ENCODE assay signal across 13 cellular contexts in genomic region chr9:6215562-6215961, GRCh38. TPM values are rescaled to one million over a fixed set of nuclear protein-coding genes. Genes with fewer than 3 reads are reported as not detected.
DNase-seq lines count a peak whose midpoint lies in the region; ATAC-seq and TF ChIP-seq lines count a peak whose summit lies in the region.
"Had no signal": no experiment of that assay in that cellular context is flagged by ENCODE, and none has a peak within 500 bp of the region (broad histone marks: within the 10 kb centered on the region; RNA-seq: fewer than 3 reads in every experiment).

A gene with protein sequence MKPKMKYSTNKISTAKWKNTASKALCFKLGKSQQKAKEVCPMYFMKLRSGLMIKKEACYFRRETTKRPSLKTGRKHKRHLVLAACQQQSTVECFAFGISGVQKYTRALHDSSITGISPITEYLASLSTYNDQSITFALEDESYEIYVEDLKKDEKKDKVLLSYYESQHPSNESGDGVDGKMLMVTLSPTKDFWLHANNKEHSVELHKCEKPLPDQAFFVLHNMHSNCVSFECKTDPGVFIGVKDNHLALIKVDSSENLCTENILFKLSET (plus strand): TSS chr9:6215807. CDS start chr9:6241695, 25,888 bp downstream.

- WGBS in esophagus squamous epithelium, 2 donors = 17 to 25% methylated on average over 3 of the region's 3 CpGs
- 11 to 13% methylated on average over 3 of the region's 3 CpGs for WGBS in tibial nerve, 2 donors

- TF ChIP-seq POLR2A in esophagus squamous epithelium (IDR thresholded peaks at IDR 0.05) (peak in 1 of 4 donors; percentile 27), tibial nerve (IDR thresholded peaks at IDR 0.05) (no peak)

- DNase-seq in NCI-H2171 treated with DMSO at 0.1 percent for 48 hours (lab: John Stamatoyannopoulos, UW) (peak; percentile 2), esophagus squamous epithelium (lab: John Stamatoyannopoulos, UW) (no peak), mucosa of gallbladder (ENCODE audit: low spot score) (no peak), tibial nerve (ENCODE audit: low spot score in 2 of 2) (peak in 1 of 2 donors; percentile 63), OCI-M2 (lab: John Stamatoyannopoulos, UW; ENCODE audit: unreplicated experiment) (no peak), T-helper 17 cell (no peak), endothelial cell (ENCODE audit: low spot score) (no peak)
- DNase-seq: activated CD4-positive, CD25-positive, alpha-beta regulatory T cell treated with anti-CD3 and anti-CD28 coated beads, Interleukin-2, amount 50 U/mL, for 72 hours; posterior cingulate gyrus; stimulated activated naive B cell treated with anti-CD40 and anti-IgM and Interleukin-4, amounts not matched to agents 10 μg/mL and 1 μg/mL and 100 μg/mL, for 72 hours had no signal

- H3K27ac Mint-ChIP-seq in T-helper 17 cell (no peak within 1 kb of the TSS), endothelial cell (ENCODE audit: unreplicated experiment) (no peak within 1 kb of the TSS)
- H3K27ac Mint-ChIP-seq: stimulated activated naive B cell treated with anti-CD40 and anti-IgM and Interleukin-4, amounts not matched to agents 10 μg/mL and 1 μg/mL and 100 μg/mL, for 72 hours had no signal

- peaks cover 46% of the 10 kb centered on the region for H3K27me3 Mint-ChIP-seq in T-helper 17 cell
- H3K27me3 Mint-ChIP-seq in endothelial cell (ENCODE audit: unreplicated experiment) = no peaks in the 10 kb centered on the region

- intact Hi-C loops in esophagus squamous epithelium (cut with DNase I) = no loop called here

- H3K4me1 Mint-ChIP-seq in T-helper 17 cell (peaks cover 3% of the 10 kb centered on the region), endothelial cell (ENCODE audit: unreplicated experiment) (peaks cover 40% of the 10 kb centered on the region)
- H3K4me1 Mint-ChIP-seq: stimulated activated naive B cell treated with anti-CD40 and anti-IgM and Interleukin-4, amounts not matched to agents 10 μg/mL and 1 μg/mL and 100 μg/mL, for 72 hours had no signal

- H3K27me3 ChIP-seq in esophagus squamous epithelium = no peaks in the 10 kb centered on the region
- no peaks in the 10 kb centered on the region for H3K27me3 ChIP-seq in tibial nerve

- TF ChIP-seq CTCF in esophagus squamous epithelium (IDR thresholded peaks at IDR 0.05) (no peak), tibial nerve (IDR thresholded peaks at IDR 0.05) (no peak), endothelial cell (IDR thresholded peaks at IDR 0.05; ENCODE audit: unreplicated experiment) (no peak)

- H3K36me3 Mint-ChIP-seq in T-helper 17 cell (ENCODE audit: low read depth) (no peaks in the 10 kb centered on the region), endothelial cell (ENCODE audit: low read depth, unreplicated experiment) (peaks cover 9% of the 10 kb centered on the region)
- H3K36me3 Mint-ChIP-seq: stimulated activated naive B cell treated with anti-CD40 and anti-IgM and Interleukin-4, amounts not matched to agents 10 μg/mL and 1 μg/mL and 100 μg/mL, for 72 hours had no signal

- no peaks in the 10 kb centered on the region for H3K36me3 ChIP-seq in esophagus squamous epithelium
- no peaks in the 10 kb centered on the region for H3K36me3 ChIP-seq in tibial nerve

- TF ChIP-seq EP300 in tibial nerve (IDR thresholded peaks at IDR 0.05) = no peak

- H3K4me3 Mint-ChIP-seq in T-helper 17 cell = no peak within 1 kb of the TSS
- no peak within 1 kb of the TSS for H3K4me3 Mint-ChIP-seq in endothelial cell (ENCODE audit: unreplicated experiment)
- H3K4me3 Mint-ChIP-seq: stimulated activated naive B cell treated with anti-CD40 and anti-IgM and Interleukin-4, amounts not matched to agents 10 μg/mL and 1 μg/mL and 100 μg/mL, for 72 hours had no signal

- H3K4me3 ChIP-seq in esophagus squamous epithelium (peak within 1 kb of the TSS; percentile 13 to 64 (median 35)), tibial nerve (peak within 1 kb of the TSS in 1 of 4 donors; percentile 38)
- H3K4me3 ChIP-seq: K562 had no signal

- H3K9me3 Mint-ChIP-seq in endothelial cell (ENCODE audit: unreplicated experiment) = no peaks in the 10 kb centered on the region

- ATAC-seq in HG03378 (IDR thresholded peaks at IDR 0.05; ENCODE audit: unreplicated experiment) (no peak), T-helper 17 cell (no peak)
- ATAC-seq: K562; stimulated activated naive B cell treated with anti-CD40 and anti-IgM and Interleukin-4, amounts not matched to agents 10 μg/mL and 1 μg/mL and 100 μg/mL, for 72 hours had no signal

- H3K9me3 ChIP-seq in esophagus squamous epithelium = peaks cover 0 to 6% (median 0%) of the 10 kb centered on the region in 3 donors
- H3K9me3 ChIP-seq in tibial nerve = peaks cover 0 to 4% (median 1%) of the 10 kb centered on the region in 4 donors
- no peaks in the 10 kb centered on the region for H3K9me3 ChIP-seq in T-helper 17 cell (ENCODE audit: control insufficient read depth, low read length, poor library complexity, severe bottlenecking)

- H3K4me1 ChIP-seq in esophagus squamous epithelium = peaks cover 0 to 62% (median 11%) of the 10 kb centered on the region in 3 donors
- H3K4me1 ChIP-seq in tibial nerve = peaks cover 0 to 41% (median 2%) of the 10 kb centered on the region in 4 donors

- H3K27ac ChIP-seq in esophagus squamous epithelium (peak within 1 kb of the TSS; percentile 39 to 82 (median 69)), tibial nerve (peak within 1 kb of the TSS in 2 of 4 donors; percentile 15 to 59)

RNA-seq across cellular contexts. Expression of the gene that starts here (rescaled TPM):
- total RNA-seq in esophagus squamous epithelium = 10 to 100 TPM in 2 of 4 donors, 1 to 10 TPM in 2; 1.9 to 34.0 (median 18.0) TPM
- total RNA-seq in mucosa of gallbladder = 17.7 TPM
- total RNA-seq in tibial nerve = 10 to 100 TPM; 10.3 to 25.5 (median 20.8) TPM
- not detected for total RNA-seq in T-helper 17 cell
- 0.31 TPM for total RNA-seq in endothelial cell (ENCODE audit: unreplicated experiment)
- total RNA-seq: K562, OCI-LY7 had no signal
